In genomic region chr6:131116755-131117360, GRCh38 we compare ENCODE assay signal across 7 cellular contexts. TPM values are rescaled to one million over a fixed set of nuclear protein-coding genes. Genes with fewer than 3 reads are reported as not detected.
DNase-seq lines count a peak whose midpoint lies in the region; ATAC-seq, FAIRE-seq and TF ChIP-seq lines count a peak whose summit lies in the region.

No MANE protein-coding gene starts in this region.

- H3K9me3 ChIP-seq in T-helper 17 cell (ENCODE audit: control insufficient read depth, low read length, poor library complexity, severe bottlenecking) = no peaks in the 10 kb centered on the region

- peaks cover 14% of the 10 kb centered on the region for H3K4me1 Mint-ChIP-seq in activated B cell treated with CpG ODN at 0.5 μM for 24 hours
- H3K4me1 Mint-ChIP-seq in T-helper 17 cell = no peaks in the 10 kb centered on the region

- H3K36me3 Mint-ChIP-seq in activated B cell treated with CpG ODN at 0.5 μM for 24 hours (ENCODE audit: low read depth) (no peaks in the 10 kb centered on the region), T-helper 17 cell (ENCODE audit: low read depth) (no peaks in the 10 kb centered on the region)

- DNase-seq in G401 (ENCODE audit: low spot score) (peak; percentile 32), HTR-8/SVneo (ENCODE audit: insufficient read length, low spot score) (peak; percentile 47), activated B cell treated with CpG ODN at 0.5 μM for 24 hours (no peak), NCI-H1930 (lab: John Stamatoyannopoulos, UW) (no peak), T-helper 17 cell (no peak), NCI-H2029 treated with DMSO at 0.1 percent for 48 hours (lab: John Stamatoyannopoulos, UW) (no peak)

- no peaks in the 10 kb centered on the region for H3K9me3 Mint-ChIP-seq in activated B cell treated with CpG ODN at 0.5 μM for 24 hours

- intact Hi-C loops in activated B cell treated with CpG ODN at 0.5 μM for 24 hours (cut with micrococcal nuclease) = loop anchor here (1.0 to 5.0 kb wide), 5 partner anchors 54 to 795 kb away; partner anchors contain the start of gene EPB41L2

- POLR2A ChIA-PET in activated B cell treated with CpG ODN at 0.5 μM for 24 hours (lab: Charles Lee) = no interaction called here

- H3K27me3 Mint-ChIP-seq in activated B cell treated with CpG ODN at 0.5 μM for 24 hours (no peaks in the 10 kb centered on the region), T-helper 17 cell (no peaks in the 10 kb centered on the region)

- FAIRE-seq in HTR-8/SVneo (lab: Jason Lieb, UNC) (no peak), islet of Langerhans (lab: Jason Lieb, UNC) (peak; percentile 75)

- in situ Hi-C loops in G401 (cut with HindIII; ENCODE audit: low sequenced_read_pairs) = no loop called here

- peak; percentile 33 for TF ChIP-seq CTCF in activated B cell treated with CpG ODN at 0.5 μM for 24 hours (IDR thresholded peaks at IDR 0.05)

- H3K4me3 Mint-ChIP-seq in activated B cell treated with CpG ODN at 0.5 μM for 24 hours (no peak overlapping the region), T-helper 17 cell (no peak overlapping the region)

- H3K27ac Mint-ChIP-seq in activated B cell treated with CpG ODN at 0.5 μM for 24 hours (no peak overlapping the region), T-helper 17 cell (no peak overlapping the region)

- ATAC-seq in activated B cell treated with CpG ODN at 0.5 μM for 24 hours (ENCODE audit: low read depth) = peak; percentile 34
- ATAC-seq in T-helper 17 cell = no peak

- CTCF ChIA-PET in activated B cell treated with CpG ODN at 0.5 μM for 24 hours (lab: Charles Lee) = interaction anchor here (0.7 to 6.9 kb wide), 18 partner anchors 11 to 811 kb away, joined by 3 to 184 read pairs (median 4); no protein-coding TSS in a partner anchor

RNA-seq across cellular contexts. Expression of gene AKAP7, which starts 18.4 kb away (rescaled TPM):
- total RNA-seq in G401 (2014; rRNA removed; shearing (Covaris generic)) = 1.5 and 1.8 TPM in 2 replicates
- 4.1 TPM in 2 replicates for total RNA-seq in activated B cell treated with CpG ODN at 0.5 μM for 24 hours
- total RNA-seq in T-helper 17 cell = 10 to 100 TPM in 1 of 2 donors, 1 to 10 TPM in 1; 3.9 to 11.6 TPM

RNA-seq across cellular contexts. Expression of gene EPB41L2, which starts 53.8 kb away (rescaled TPM):
- 20.8 and 30.2 TPM in 2 replicates for total RNA-seq in G401 (2014; rRNA removed; shearing (Covaris generic))
- 62.7 and 62.8 TPM in 2 replicates for total RNA-seq in activated B cell treated with CpG ODN at 0.5 μM for 24 hours
- 10 to 100 TPM; 14.0 to 20.5 TPM for total RNA-seq in T-helper 17 cell

Comparison
In these comparisons a context has a peak if more than half of its experiments do, and no peak if none do; other contexts are left out.
1. DNase-seq: peak in G401 (single experiment) and HTR-8/SVneo (single experiment); none in activated B cell treated with CpG ODN at 0.5 μM for 24 hours (single experiment), NCI-H1930 (0 of 2), T-helper 17 cell (0 of 3) and NCI-H2029 treated with DMSO at 0.1 percent for 48 hours (single experiment).